In the genomic region with DNA sequence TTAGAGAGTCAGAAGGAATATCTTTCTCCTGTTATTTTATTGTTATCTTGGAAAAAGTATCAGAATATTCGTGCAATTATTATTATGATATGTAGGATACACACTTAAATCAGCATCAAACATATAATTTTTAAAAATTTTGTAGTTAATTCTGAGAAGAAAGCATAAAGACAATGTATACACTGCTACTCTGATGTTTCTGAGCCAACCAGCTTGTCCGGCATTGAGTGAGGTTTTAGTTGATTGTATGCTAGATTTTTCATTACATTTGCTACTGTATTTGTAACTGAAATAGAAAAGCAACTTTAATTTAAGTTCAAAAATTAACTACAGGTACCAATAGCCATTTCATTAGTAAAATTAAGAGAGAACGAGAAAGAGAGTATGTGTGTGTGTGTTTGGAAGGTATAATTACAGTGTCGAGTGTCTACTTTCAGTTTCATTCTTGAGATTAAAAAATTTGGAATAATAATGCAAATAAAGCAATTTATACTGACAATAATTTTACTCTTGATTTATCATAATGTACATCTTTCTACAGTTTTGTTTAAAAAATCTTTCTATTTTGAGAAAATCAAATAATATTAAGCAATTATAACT, we compare ENCODE assay signal across 11 cellular contexts.
DNase-seq lines count a peak whose midpoint lies in the region; ATAC-seq and TF ChIP-seq lines count a peak whose summit lies in the region.
"Had no signal": no experiment of that assay in that cellular context is flagged by ENCODE, and none has a peak within 500 bp of the region (broad histone marks: within the 10 kb centered on the region; RNA-seq: fewer than 3 reads in every experiment).

No MANE protein-coding gene starts in this region.

- H3K4me1 Mint-ChIP-seq in MCF 10A (ENCODE audit: insufficient read depth, unreplicated experiment) = peaks cover 10% of the 10 kb centered on the region

- no peak overlapping the region for H2BK15ac ChIP-seq in mesendoderm (replicated peaks; ENCODE audit: low read depth)

- H3K4me2 ChIP-seq in parathyroid adenoma (ENCODE audit: low read length) = peak overlapping the region; percentile 30
- H3K4me2 ChIP-seq in mesendoderm (ENCODE audit: low read length) = no peak overlapping the region

- CTCF ChIA-PET in MCF 10A (lab: Yijun Ruan, JAX) = no interaction called here

- H3K18ac ChIP-seq in mesendoderm (ENCODE audit: low read length) = no peak overlapping the region

- WGBS in mesendoderm (ENCODE audit: extremely low coverage, insufficient coverage, low lambda C conversion rate) = no CpG with 5 or more reads among the region's 4 CpGs

- H3K56ac ChIP-seq in mesendoderm (ENCODE audit: low read length) = no peak overlapping the region

- H2AFZ ChIP-seq in parathyroid adenoma = no peak overlapping the region

- no peak overlapping the region for H2BK120ac ChIP-seq in mesendoderm (ENCODE audit: low read depth, low read length)

- H3K79me2 ChIP-seq in parathyroid adenoma (no peaks in the 10 kb centered on the region), mesendoderm (ENCODE audit: control insufficient read depth, insufficient read depth, low read length) (no peaks in the 10 kb centered on the region)

- POLR2A ChIA-PET in MCF 10A (lab: Yijun Ruan, JAX) = interaction anchor here (2.0 to 7.6 kb wide), 2 partner anchors 14 to 106 kb away, joined by 7 to 69 read pairs; no protein-coding TSS in a partner anchor

- H4K8ac ChIP-seq in mesendoderm (ENCODE audit: low read depth, low read length) = no peak overlapping the region

- no peaks in the 10 kb centered on the region for H3K9me3 Mint-ChIP-seq in MCF 10A (ENCODE audit: unreplicated experiment)

- no peak overlapping the region for H3K4me3 ChIP-seq in parathyroid adenoma (ENCODE audit: low read depth, low read length)
- H3K4me3 ChIP-seq in mesendoderm (ENCODE audit: low read length) = no peak overlapping the region
- H3K4me3 ChIP-seq: right atrium auricular region had no signal

- H3K4me3 Mint-ChIP-seq in MCF 10A (ENCODE audit: unreplicated experiment) = peak overlapping the region; percentile 78

- H3K9me3 ChIP-seq in parathyroid adenoma (ENCODE audit: control insufficient read depth, low read length) = no peaks in the 10 kb centered on the region
- H3K9me3 ChIP-seq: right atrium auricular region had no signal

- no peak overlapping the region for H2AK5ac ChIP-seq in mesendoderm (ENCODE audit: low read length)

- no peak overlapping the region for H3K9ac ChIP-seq in parathyroid adenoma
- H3K9ac ChIP-seq in mesendoderm (ENCODE audit: low read length) = no peak overlapping the region

- H3K27me3 ChIP-seq in parathyroid adenoma (ENCODE audit: control insufficient read depth, insufficient read depth, low read length) (no peaks in the 10 kb centered on the region), mesendoderm (ENCODE audit: insufficient read depth, low read length, poor library complexity) (no peaks in the 10 kb centered on the region)
- H3K27me3 ChIP-seq: right atrium auricular region had no signal

- peak overlapping the region; percentile 95 for H3K27ac Mint-ChIP-seq in MCF 10A (ENCODE audit: low read depth, unreplicated experiment)

- no peak overlapping the region for H3K4ac ChIP-seq in mesendoderm (ENCODE audit: low read depth, low read length)

- H2BK5ac ChIP-seq in mesendoderm (ENCODE audit: low read length) = no peak overlapping the region

- no peaks in the 10 kb centered on the region for H3K79me1 ChIP-seq in mesendoderm (ENCODE audit: low read length)

- no peaks in the 10 kb centered on the region for H3K36me3 ChIP-seq in parathyroid adenoma (ENCODE audit: control insufficient read depth, insufficient read depth, low read length)
- H3K36me3 ChIP-seq in mesendoderm (ENCODE audit: control insufficient read depth, insufficient read depth, low read length) = no peaks in the 10 kb centered on the region
- H3K36me3 ChIP-seq: right atrium auricular region had no signal

- no peak overlapping the region for H3K27ac ChIP-seq in parathyroid adenoma
- no peak overlapping the region for H3K27ac ChIP-seq in mesendoderm (ENCODE audit: low read depth, low read length)
- H3K27ac ChIP-seq: 22Rv1, right atrium auricular region had no signal

- H3K23ac ChIP-seq in mesendoderm (ENCODE audit: low read length) = no peak overlapping the region

- TF ChIP-seq CTCF in MCF 10A (IDR thresholded peaks at IDR 0.05; ENCODE audit: unreplicated experiment) (no peak), parathyroid adenoma (IDR thresholded peaks at IDR 0.05) (no peak)

- intact Hi-C loops in MCF 10A (cut with micrococcal nuclease) = loop anchor here (10.0 kb wide), 1 partner anchor 119 kb away; no protein-coding TSS in a partner anchor

- DNase-seq in DMS153 treated with DMSO at 0.1 percent for 48 hours (lab: John Stamatoyannopoulos, UW; ENCODE audit: unreplicated experiment) = peak; percentile 66
- no peak for DNase-seq in DMS153 (lab: John Stamatoyannopoulos, UW)
- peak; percentile 13 for DNase-seq in NCI-H345 (lab: John Stamatoyannopoulos, UW)
- DNase-seq in MCF 10A (ENCODE audit: unreplicated experiment) = peak; percentile 37
- no peak for DNase-seq in germinal center (ENCODE audit: low spot score)
- no peak for DNase-seq in mesendoderm

- BruUV-seq in MCF 10A (replicated peaks; lab: Mats Ljungman, UMichigan) = no TSS peak

- ATAC-seq in HG03457 (IDR thresholded peaks at IDR 0.05; ENCODE audit: unreplicated experiment) = no peak
- ATAC-seq: HCT116 had no signal

- H4K5ac ChIP-seq in mesendoderm (ENCODE audit: low read length) = no peak overlapping the region

- H3K36me3 Mint-ChIP-seq in MCF 10A (ENCODE audit: insufficient read depth, unreplicated experiment) = no peaks in the 10 kb centered on the region

- H3K27me3 Mint-ChIP-seq in MCF 10A (ENCODE audit: insufficient read depth, unreplicated experiment) = no peaks in the 10 kb centered on the region

- H3K4me1 ChIP-seq in parathyroid adenoma (no peaks in the 10 kb centered on the region), mesendoderm (ENCODE audit: control insufficient read depth, low read depth, low read length) (no peaks in the 10 kb centered on the region)
- H3K4me1 ChIP-seq: right atrium auricular region had no signal

Comparison
In these comparisons a context has a peak if more than half of its experiments do, and no peak if none do; other contexts are left out.
1. DNase-seq: peak in DMS153 treated with DMSO at 0.1 percent for 48 hours (single experiment), NCI-H345 (single experiment) and MCF 10A (single experiment); none in DMS153 (single experiment), germinal center (single experiment) and mesendoderm (single experiment).